1 cellular context compared by ENCODE assay signal in the genomic region with DNA sequence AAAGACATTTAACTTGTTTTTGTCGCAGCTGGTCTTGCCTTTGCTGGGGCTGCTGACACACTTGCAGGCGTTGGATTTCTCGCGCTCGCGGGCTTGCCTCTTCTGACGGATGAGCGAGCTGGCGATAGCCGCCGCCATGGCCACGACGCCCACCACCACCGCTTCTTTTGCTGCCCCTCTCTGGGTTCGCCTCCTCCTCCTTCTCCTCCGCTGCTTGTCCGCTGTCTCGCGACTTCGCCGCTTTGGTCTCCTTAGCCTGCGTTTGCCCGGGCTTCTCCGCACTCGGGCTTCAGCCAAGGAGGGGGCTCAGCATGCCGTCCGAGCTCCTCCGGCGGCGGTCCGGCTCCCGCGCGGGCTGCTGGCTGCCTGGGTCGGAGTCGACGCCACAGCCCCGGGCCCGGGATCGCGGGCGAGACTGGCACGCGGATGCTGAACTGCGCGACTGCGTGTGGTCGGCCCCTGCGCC.
TF ChIP-seq lines count a peak whose summit lies in the region.

No MANE protein-coding gene starts in this region.

TF ChIP-seq in H1, 55 proteins besides CTCF, POLR2A, EP300 and RAD21 (continued from another document):
- TF ChIP-seq, protein P1, sequence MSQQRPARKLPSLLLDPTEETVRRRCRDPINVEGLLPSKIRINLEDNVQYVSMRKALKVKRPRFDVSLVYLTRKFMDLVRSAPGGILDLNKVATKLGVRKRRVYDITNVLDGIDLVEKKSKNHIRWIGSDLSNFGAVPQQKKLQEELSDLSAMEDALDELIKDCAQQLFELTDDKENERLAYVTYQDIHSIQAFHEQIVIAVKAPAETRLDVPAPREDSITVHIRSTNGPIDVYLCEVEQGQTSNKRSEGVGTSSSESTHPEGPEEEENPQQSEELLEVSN (IDR thresholded peaks at IDR 0.05) = peak; percentile 35
- TF ChIP-seq RBBP5 (IDR thresholded peaks at IDR 0.05; ENCODE audit: borderline replicate concordance, low read depth, low read length) = 0 out of 2 replicates have a peak, but pooled peaks have one; percentile 64
- peak; percentile 80 for TF ChIP-seq ASH2L (IDR thresholded peaks at IDR 0.05; ENCODE audit: low read length)
